Comparison of ENCODE assay signal across 1 cellular context in the genomic region with DNA sequence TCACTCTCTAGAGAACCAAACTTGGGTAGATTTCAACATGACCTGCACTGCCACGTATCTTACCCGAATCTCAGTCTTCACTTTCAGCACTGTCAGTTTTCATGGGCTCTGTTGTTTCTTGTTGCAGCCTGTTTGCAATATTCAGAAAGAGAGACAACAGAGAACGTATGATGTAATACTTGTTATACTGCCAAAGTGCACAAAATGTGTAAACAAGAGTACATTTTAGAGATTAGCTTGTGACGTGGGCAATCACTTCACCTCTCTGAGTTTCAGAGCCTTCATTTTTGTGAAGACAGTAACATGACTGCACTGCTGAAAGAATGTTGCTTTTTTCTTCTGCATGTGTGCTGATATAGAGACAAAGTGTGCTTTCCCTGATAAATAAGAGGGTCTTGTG. TPM values are rescaled to one million over a fixed set of nuclear protein-coding genes. Genes with fewer than 3 reads are reported as not detected.
"Had no signal": no experiment of that assay in that cellular context is flagged by ENCODE, and none has a peak within 500 bp of the region (broad histone marks: within the 10 kb centered on the region; RNA-seq: fewer than 3 reads in every experiment).

No MANE protein-coding gene starts in this region.

RNA-seq across cellular contexts. Expression of gene TPPP, which starts 23.6 kb away (rescaled TPM):
- total RNA-seq: activated T-helper 1 cell treated with anti-CD3 and anti-CD28 coated beads, Interleukin-12 subunit alpha, Interleukin-12 subunit beta, Interleukin-2, Interleukin-4 antibody, amounts not matched to agents 30 ng/mL and 10 ng/mL and 1 ng/mL, durations not matched to agents 14 hours and 24 hours and 36 hours had no signal
